In the genomic region with DNA sequence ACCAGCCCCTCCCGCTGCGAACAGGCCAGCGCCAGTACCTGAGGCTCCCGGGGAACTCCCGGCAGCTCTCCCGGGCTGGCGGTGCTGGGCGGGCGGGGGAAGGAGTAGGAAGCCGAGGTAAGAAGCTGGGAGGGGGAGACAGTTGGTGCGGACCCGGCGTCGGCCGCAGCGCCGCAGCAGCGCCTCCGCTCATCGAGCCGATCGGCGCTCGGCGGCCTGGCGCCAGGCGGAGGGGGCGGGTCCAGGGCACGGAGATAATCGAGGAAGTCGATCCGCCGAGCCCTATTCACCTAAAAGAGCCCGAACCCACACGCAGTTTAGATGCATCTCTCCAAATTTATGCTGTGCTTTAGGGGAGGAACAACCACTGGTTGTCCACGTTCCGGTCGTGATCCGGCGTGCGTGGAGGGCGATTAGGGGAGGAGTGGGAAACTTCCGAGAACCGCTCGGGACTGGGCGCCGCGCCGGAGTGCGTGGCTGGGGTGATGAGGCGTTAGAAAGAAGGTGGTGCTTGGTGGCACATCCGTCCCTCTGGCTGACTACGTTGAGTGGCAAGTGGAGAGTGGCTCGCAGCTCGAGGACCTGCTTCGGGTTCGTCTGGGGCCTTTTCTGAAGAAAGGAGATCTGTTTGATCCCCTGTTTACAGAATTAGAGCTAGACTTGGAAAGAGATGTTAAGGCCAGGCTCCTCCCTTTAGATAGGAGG, we compare ENCODE assay signal across 1 cellular context.
A peak's percentile ranks its signal among the peaks of the same experiment; 100 is the strongest.
TF ChIP-seq lines count a peak whose summit lies in the region.

A gene with protein sequence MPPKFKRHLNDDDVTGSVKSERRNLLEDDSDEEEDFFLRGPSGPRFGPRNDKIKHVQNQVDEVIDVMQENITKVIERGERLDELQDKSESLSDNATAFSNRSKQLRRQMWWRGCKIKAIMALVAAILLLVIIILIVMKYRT (minus strand): TSS at position 194 of the 705 bp plus-strand sequence. CDS start 3,651 bp downstream, outside the sequence.

TF ChIP-seq in GM12878, 131 proteins besides CTCF, POLR2A, EP300 and RAD21 (continued from another document and continues in another):
- TF ChIP-seq USF2 (IDR thresholded peaks at IDR 0.05; ENCODE audit: borderline replicate concordance, low read depth, low read length) (no peak), MXI1 (IDR thresholded peaks at IDR 0.05; ENCODE audit: low read depth, low read length) (peak; percentile 86; the same call in 1 of the 2 replicates), NRF1 (conservative IDR thresholded peaks at IDR 0.05; ENCODE audit: low read depth, low read length) (no peak), IRF4 (IDR thresholded peaks at IDR 0.05; ENCODE audit: low read depth, low read length) (0 out of 2 replicates have a peak, but pooled peaks have one; percentile 31), YY1 (IDR thresholded peaks at IDR 0.05; ENCODE audit: low read depth, low read length) (peak; percentile 92), SUPT20H (IDR thresholded peaks at IDR 0.05; ENCODE audit: borderline replicate concordance, control insufficient read depth, low read depth, low read length) (no peak), TARDBP (IDR thresholded peaks at IDR 0.05; ENCODE audit: borderline replicate concordance) (peak; percentile 64; the same call in 1 of the 2 replicates), ZNF274 (IDR thresholded peaks at IDR 0.05; ENCODE audit: insufficient read depth, insufficient read length) (no peak), YBX1 (IDR thresholded peaks at IDR 0.05) (no peak), KDM1A (IDR thresholded peaks at IDR 0.05; ENCODE audit: borderline replicate concordance) (no peak), SREBF1 (IDR thresholded peaks at IDR 0.05; ENCODE audit: low read length) (no peak), HDGF (IDR thresholded peaks at IDR 0.05) (no peak), KAT2A (conservative IDR thresholded peaks at IDR 0.05; ENCODE audit: control insufficient read depth, low read depth, low read length) (no peak), SRF (IDR thresholded peaks at IDR 0.05; ENCODE audit: low read depth in 2 of 2, low read length in 2 of 2) (peak; percentile 97 to 100), CREB1 (IDR thresholded peaks at IDR 0.05; ENCODE audit: low read depth) (peak; percentile 69), STAT3 (IDR thresholded peaks at IDR 0.05; ENCODE audit: low read depth, low read length) (no peak), MEF2A (IDR thresholded peaks at IDR 0.05; ENCODE audit: insufficient read depth, low read depth, low read length) (peak; percentile 64), CEBPB (IDR thresholded peaks at IDR 0.05; ENCODE audit: borderline replicate concordance in 1 of 2, low read depth in 2 of 2, low read length in 2 of 2) (no peak), ZBTB33 (IDR thresholded peaks at IDR 0.05) (no peak), GATAD2B (conservative IDR thresholded peaks at IDR 0.05; ENCODE audit: low read depth) (no peak), BMI1 (IDR thresholded peaks at IDR 0.05; ENCODE audit: borderline replicate concordance) (0 out of 2 replicates have a peak, but pooled peaks have one; percentile 10), CHD1 (IDR thresholded peaks at IDR 0.05; ENCODE audit: low read depth, low read length) (no peak), ZNF24 (IDR thresholded peaks at IDR 0.05) (0 out of 2 replicates have a peak, but pooled peaks have one; percentile 4), ZNF622 (IDR thresholded peaks at IDR 0.05) (no peak), RELA (IDR thresholded peaks at IDR 0.05; ENCODE audit: borderline replicate concordance, partially characterized antibody) (peak; percentile 81), SMC3 (IDR thresholded peaks at IDR 0.05; ENCODE audit: borderline replicate concordance, low read length) (peak; percentile 3; the same call in 1 of the 2 replicates), NR2C2 (IDR thresholded peaks at IDR 0.05; ENCODE audit: borderline replicate concordance, control insufficient read depth, insufficient read length, low read depth) (peak; percentile 96), RAD51 (IDR thresholded peaks at IDR 0.05) (peak; percentile 32; the same call in 1 of the 2 replicates), SP1 (IDR thresholded peaks at IDR 0.05; ENCODE audit: low read depth, low read length) (peak; percentile 91), NBN (IDR thresholded peaks at IDR 0.05) (peak; percentile 75), PBX3 (IDR thresholded peaks at IDR 0.05; ENCODE audit: insufficient replicate concordance, low read depth, low read length) (peak; percentile 77), ZBED1 (IDR thresholded peaks at IDR 0.05; ENCODE audit: borderline replicate concordance) (no peak), GABPA (IDR thresholded peaks at IDR 0.05; ENCODE audit: low read depth) (peak; percentile 38; the same call in 1 of the 2 replicates), NFYA (IDR thresholded peaks at IDR 0.05; ENCODE audit: borderline replicate concordance, low read depth, low read length) (no peak), CBX5 (IDR thresholded peaks at IDR 0.05; ENCODE audit: low read depth) (peak; percentile 89; the same call in 1 of the 2 replicates), HCFC1 (IDR thresholded peaks at IDR 0.05; ENCODE audit: low read length) (peak; percentile 78), E2F8 (IDR thresholded peaks at IDR 0.05; ENCODE audit: low read depth, partially characterized antibody) (no peak)
- TF ChIP-seq, protein P1, sequence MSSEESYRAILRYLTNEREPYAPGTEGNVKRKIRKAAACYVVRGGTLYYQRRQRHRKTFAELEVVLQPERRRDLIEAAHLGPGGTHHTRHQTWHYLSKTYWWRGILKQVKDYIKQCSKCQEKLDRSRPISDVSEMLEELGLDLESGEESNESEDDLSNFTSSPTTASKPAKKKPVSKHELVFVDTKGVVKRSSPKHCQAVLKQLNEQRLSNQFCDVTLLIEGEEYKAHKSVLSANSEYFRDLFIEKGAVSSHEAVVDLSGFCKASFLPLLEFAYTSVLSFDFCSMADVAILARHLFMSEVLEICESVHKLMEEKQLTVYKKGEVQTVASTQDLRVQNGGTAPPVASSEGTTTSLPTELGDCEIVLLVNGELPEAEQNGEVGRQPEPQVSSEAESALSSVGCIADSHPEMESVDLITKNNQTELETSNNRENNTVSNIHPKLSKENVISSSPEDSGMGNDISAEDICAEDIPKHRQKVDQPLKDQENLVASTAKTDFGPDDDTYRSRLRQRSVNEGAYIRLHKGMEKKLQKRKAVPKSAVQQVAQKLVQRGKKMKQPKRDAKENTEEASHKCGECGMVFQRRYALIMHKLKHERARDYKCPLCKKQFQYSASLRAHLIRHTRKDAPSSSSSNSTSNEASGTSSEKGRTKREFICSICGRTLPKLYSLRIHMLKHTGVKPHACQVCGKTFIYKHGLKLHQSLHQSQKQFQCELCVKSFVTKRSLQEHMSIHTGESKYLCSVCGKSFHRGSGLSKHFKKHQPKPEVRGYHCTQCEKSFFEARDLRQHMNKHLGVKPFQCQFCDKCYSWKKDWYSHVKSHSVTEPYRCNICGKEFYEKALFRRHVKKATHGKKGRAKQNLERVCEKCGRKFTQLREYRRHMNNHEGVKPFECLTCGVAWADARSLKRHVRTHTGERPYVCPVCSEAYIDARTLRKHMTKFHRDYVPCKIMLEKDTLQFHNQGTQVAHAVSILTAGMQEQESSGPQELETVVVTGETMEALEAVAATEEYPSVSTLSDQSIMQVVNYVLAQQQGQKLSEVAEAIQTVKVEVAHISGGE (CRISPR knock-in tag; IDR thresholded peaks at IDR 0.05): no peak
- TF ChIP-seq, protein P2, sequence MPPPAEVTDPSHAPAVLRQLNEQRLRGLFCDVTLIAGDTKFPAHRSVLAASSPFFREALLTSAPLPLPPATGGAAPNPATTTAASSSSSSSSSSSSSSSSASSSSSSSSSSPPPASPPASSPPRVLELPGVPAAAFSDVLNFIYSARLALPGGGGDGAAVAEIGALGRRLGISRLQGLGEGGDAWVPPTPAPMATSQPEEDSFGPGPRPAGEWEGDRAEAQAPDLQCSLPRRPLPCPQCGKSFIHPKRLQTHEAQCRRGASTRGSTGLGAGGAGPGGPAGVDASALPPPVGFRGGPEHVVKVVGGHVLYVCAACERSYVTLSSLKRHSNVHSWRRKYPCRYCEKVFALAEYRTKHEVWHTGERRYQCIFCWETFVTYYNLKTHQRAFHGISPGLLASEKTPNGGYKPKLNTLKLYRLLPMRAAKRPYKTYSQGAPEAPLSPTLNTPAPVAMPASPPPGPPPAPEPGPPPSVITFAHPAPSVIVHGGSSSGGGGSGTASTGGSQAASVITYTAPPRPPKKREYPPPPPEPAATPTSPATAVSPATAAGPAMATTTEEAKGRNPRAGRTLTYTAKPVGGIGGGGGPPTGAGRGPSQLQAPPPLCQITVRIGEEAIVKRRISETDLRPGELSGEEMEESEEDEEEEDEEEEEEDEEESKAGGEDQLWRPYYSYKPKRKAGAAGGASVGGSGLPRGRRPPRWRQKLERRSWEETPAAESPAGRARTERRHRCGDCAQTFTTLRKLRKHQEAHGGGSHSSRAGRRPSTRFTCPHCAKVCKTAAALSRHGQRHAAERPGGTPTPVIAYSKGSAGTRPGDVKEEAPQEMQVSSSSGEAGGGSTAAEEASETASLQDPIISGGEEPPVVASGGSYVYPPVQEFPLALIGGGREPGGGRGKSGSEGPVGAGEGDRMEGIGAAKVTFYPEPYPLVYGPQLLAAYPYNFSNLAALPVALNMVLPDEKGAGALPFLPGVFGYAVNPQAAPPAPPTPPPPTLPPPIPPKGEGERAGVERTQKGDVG (CRISPR knock-in tag; IDR thresholded peaks at IDR 0.05): no peak
- TF ChIP-seq, protein P3, sequence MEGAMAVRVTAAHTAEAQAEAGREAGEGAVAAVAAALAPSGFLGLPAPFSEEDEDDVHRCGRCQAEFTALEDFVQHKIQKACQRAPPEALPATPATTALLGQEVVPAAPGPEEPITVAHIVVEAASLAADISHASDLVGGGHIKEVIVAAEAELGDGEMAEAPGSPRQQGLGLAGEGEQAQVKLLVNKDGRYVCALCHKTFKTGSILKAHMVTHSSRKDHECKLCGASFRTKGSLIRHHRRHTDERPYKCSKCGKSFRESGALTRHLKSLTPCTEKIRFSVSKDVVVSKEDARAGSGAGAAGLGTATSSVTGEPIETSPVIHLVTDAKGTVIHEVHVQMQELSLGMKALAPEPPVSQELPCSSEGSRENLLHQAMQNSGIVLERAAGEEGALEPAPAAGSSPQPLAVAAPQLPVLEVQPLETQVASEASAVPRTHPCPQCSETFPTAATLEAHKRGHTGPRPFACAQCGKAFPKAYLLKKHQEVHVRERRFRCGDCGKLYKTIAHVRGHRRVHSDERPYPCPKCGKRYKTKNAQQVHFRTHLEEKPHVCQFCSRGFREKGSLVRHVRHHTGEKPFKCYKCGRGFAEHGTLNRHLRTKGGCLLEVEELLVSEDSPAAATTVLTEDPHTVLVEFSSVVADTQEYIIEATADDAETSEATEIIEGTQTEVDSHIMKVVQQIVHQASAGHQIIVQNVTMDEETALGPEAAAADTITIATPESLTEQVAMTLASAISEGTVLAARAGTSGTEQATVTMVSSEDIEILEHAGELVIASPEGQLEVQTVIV (IDR thresholded peaks at IDR 0.05; ENCODE audit: borderline replicate concordance, partially characterized antibody): peak; percentile 48
- TF ChIP-seq, protein P4, sequence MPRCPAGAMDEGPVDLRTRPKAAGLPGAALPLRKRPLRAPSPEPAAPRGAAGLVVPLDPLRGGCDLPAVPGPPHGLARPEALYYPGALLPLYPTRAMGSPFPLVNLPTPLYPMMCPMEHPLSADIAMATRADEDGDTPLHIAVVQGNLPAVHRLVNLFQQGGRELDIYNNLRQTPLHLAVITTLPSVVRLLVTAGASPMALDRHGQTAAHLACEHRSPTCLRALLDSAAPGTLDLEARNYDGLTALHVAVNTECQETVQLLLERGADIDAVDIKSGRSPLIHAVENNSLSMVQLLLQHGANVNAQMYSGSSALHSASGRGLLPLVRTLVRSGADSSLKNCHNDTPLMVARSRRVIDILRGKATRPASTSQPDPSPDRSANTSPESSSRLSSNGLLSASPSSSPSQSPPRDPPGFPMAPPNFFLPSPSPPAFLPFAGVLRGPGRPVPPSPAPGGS (IDR thresholded peaks at IDR 0.05; ENCODE audit: borderline replicate concordance, insufficient read depth, low read depth, low read length, poor library complexity, severe bottlenecking): no peak
